26 cellular contexts compared by ENCODE assay signal in genomic region chr11:105321696-105322095, GRCh38.
"Had no signal": no experiment of that assay in that cellular context is flagged by ENCODE, and none has a peak within 500 bp of the region (broad histone marks: within the 10 kb centered on the region; RNA-seq: fewer than 3 reads in every experiment).

No MANE protein-coding gene starts in this region.

- FAIRE-seq: urothelium cell line had no signal

- ATAC-seq: naive thymus-derived CD4-positive, alpha-beta T cell; natural killer cell; psoas muscle; right cardiac atrium; right lobe of liver; stimulated activated naive B cell treated with anti-CD40 and anti-IgM and Interleukin-4, amounts not matched to agents 10 μg/mL and 1 μg/mL and 100 μg/mL, for 72 hours had no signal

- DNase-seq: naive thymus-derived CD4-positive, alpha-beta T cell; natural killer cell; posterior cingulate gyrus; psoas muscle; right cardiac atrium; right lobe of liver; sigmoid colon; spleen; stimulated activated CD4-positive, alpha-beta T cell treated with anti-CD3 and anti-CD28 coated beads, Interleukin-12 subunit alpha, Interleukin-12 subunit beta, amount 100 ng/mL, for 4 hours; stimulated activated CD4-positive, alpha-beta T cell treated with anti-CD3 and anti-CD28 coated beads, Interleukin-1b, Interleukin-23, amount 100 ng/mL, for 48 hours; stimulated activated CD4-positive, alpha-beta T cell treated with anti-CD3 and anti-CD28 coated beads, Interleukin-4, amount 100 ng/mL, for 1 hour; stimulated activated CD4-positive, alpha-beta T cell treated with anti-CD3 and anti-CD28 coated beads, Interleukin-4, amount 100 ng/mL, for 4 hours; stimulated activated CD8-positive, alpha-beta memory T cell treated with anti-CD3 and anti-CD28 coated beads, Interleukin-4, amount 100 ng/mL, for 48 hours; stimulated activated naive B cell treated with anti-CD40 and anti-IgM and Interleukin-4, amounts not matched to agents 10 μg/mL and 1 μg/mL and 100 μg/mL, for 72 hours; stimulated activated naive CD4-positive, alpha-beta T cell treated with Interleukin-2 at 50 U/mL for 16 hours; stomach; thyroid gland; trophoblast cell; upper lobe of left lung had no signal

- H3K27me3 ChIP-seq: neural progenitor cell, right lobe of liver, sigmoid colon, spleen, stomach, thyroid gland, tibial nerve, upper lobe of left lung, vagina had no signal

- H3K4me1 ChIP-seq: neural progenitor cell, parathyroid adenoma, psoas muscle, right lobe of liver, sigmoid colon, spleen, stomach, thyroid gland, tibial nerve, upper lobe of left lung, vagina had no signal

- H3K27ac ChIP-seq: neural progenitor cell, parathyroid adenoma, psoas muscle, right lobe of liver, sigmoid colon, spleen, stomach, thoracic aorta, thyroid gland, tibial nerve, upper lobe of left lung, vagina had no signal

- H3K4me3 ChIP-seq: neural progenitor cell, psoas muscle, right lobe of liver, sigmoid colon, smooth muscle cell, spleen, stomach, thoracic aorta, thyroid gland, tibial nerve, upper lobe of left lung, vagina had no signal

- H3K36me3 ChIP-seq: neural progenitor cell, right lobe of liver, sigmoid colon, spleen, stomach, thoracic aorta, thyroid gland, tibial nerve, upper lobe of left lung, vagina had no signal

- H3K9me3 ChIP-seq: psoas muscle, right lobe of liver, sigmoid colon, spleen, stomach, thoracic aorta, thyroid gland, tibial nerve, upper lobe of left lung, vagina had no signal
